9 cellular contexts compared by ENCODE assay signal in the genomic region with DNA sequence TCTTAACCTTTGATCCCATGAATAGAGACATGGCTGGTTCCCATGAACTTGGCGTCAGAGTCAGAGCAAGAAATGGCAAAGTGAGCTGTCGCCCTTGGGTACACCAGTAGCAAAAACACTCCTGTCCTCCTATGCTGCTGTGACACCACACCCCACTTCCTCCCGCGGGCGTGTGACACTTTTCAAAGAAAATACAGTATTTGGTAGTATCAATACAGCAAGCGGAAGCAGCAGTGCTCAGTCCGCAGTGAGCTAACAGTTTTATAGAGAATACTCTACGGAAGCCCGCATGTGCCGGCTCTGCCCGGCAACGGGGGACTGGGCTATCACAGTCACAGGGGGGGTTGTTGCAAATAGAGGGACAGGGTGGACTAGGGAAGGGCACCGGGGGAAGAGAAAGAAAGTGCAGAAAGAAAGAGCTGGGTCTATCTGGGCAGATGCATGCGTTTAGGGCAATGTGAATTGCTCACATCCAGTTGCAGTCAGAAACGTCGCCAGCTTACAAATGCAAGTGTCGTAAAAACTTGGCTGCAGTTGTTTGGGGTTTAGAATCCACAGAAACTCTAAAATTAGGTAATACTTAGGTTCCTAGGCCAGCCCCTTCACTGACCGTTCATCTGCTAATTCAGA. TPM values are rescaled to one million over a fixed set of nuclear protein-coding genes. Genes with fewer than 3 reads are reported as not detected.
DNase-seq lines count a peak whose midpoint lies in the region; TF ChIP-seq lines count a peak whose summit lies in the region.
"Had no signal": no experiment of that assay in that cellular context is flagged by ENCODE, and none has a peak within 500 bp of the region (broad histone marks: within the 10 kb centered on the region; RNA-seq: fewer than 3 reads in every experiment).

No MANE protein-coding gene starts in this region.

- no peaks in the 10 kb centered on the region for H3K4me1 ChIP-seq in testis

- H3K36me3 ChIP-seq in testis (ENCODE audit: low read depth, missing control alignments): no peaks in the 10 kb centered on the region

- WGBS in testis, 2 donors: 54 to 61% methylated on average over 18 of the region's 18 CpGs

- no peak overlapping the region for H3K27ac ChIP-seq in testis

- TF ChIP-seq CTCF in testis (IDR thresholded peaks at IDR 0.05): no peak

- intact Hi-C loops in testis (cut with DNase I; ENCODE audit: low total_unique reads): no loop called here

- no peaks in the 10 kb centered on the region for H3K27me3 ChIP-seq in testis

- H3K4me3 ChIP-seq in testis: peak overlapping the region; percentile 24 to 36

- peak; percentile 73 to 78 for DNase-seq in activated CD4-positive, alpha-beta T cell treated with anti-CD3 and anti-CD28 coated beads, Interleukin-2, amount 50 U/mL, for 48 hours
- DNase-seq in activated naive CD4-positive, alpha-beta T cell treated with Interleukin-2 at 50 U/mL for 16 hours: peak; percentile 80
- DNase-seq in stimulated activated CD4-positive, alpha-beta T cell treated with anti-CD3 and anti-CD28 coated beads, Interleukin-15, amount 100 ng/mL, for 48 hours (ENCODE audit: low read depth in 2 of 2): peak; percentile 66 to 68
- peak; percentile 34 for DNase-seq in testis
- no peak for DNase-seq in SK-N-DZ (ENCODE audit: low spot score)
- DNase-seq in NCI-H510A (lab: John Stamatoyannopoulos, UW): no peak
- no peak for DNase-seq in GF-D8 (lab: John Stamatoyannopoulos, UW)
- no peak for DNase-seq in AG20443 (ENCODE audit: low spot score)
- DNase-seq: SIG-M5 had no signal

- TF ChIP-seq POLR2A in testis (IDR thresholded peaks at IDR 0.05): no peak

- H3K9me3 ChIP-seq in testis: no peaks in the 10 kb centered on the region

RNA-seq across cellular contexts. Expression of gene PRKCQ, which starts 49.8 kb away (rescaled TPM):
- total RNA-seq in testis: 1 to 10 TPM; 2.5 to 3.0 TPM
- 2.9 TPM for polyA plus RNA-seq in testis (ENCODE audit: insufficient read depth, low read depth, low replicate concordance)
- polyA plus RNA-seq in SK-N-DZ (2014; cell fraction: cytosol; rRNA removed): 0.07 and 0.35 TPM in 2 replicates
- not detected in 2 replicates for polyA plus RNA-seq in SK-N-DZ (2014; cell fraction: nucleus; rRNA removed)

Comparison
In these comparisons a context has a peak if more than half of its experiments do, and no peak if none do; other contexts are left out.
1. DNase-seq: peak in activated CD4-positive, alpha-beta T cell treated with anti-CD3 and anti-CD28 coated beads, Interleukin-2, amount 50 U/mL, for 48 hours (2 of 2), activated naive CD4-positive, alpha-beta T cell treated with Interleukin-2 at 50 U/mL for 16 hours (single experiment), stimulated activated CD4-positive, alpha-beta T cell treated with anti-CD3 and anti-CD28 coated beads, Interleukin-15, amount 100 ng/mL, for 48 hours (2 of 2) and testis (single experiment); none in SK-N-DZ (single experiment), NCI-H510A (single experiment), GF-D8 (single experiment) and AG20443 (single experiment).